Comparison of ENCODE assay signal across 12 cellular contexts in genomic region chr11:3124821-3125220, GRCh38. TPM values are rescaled to one million over a fixed set of nuclear protein-coding genes. Genes with fewer than 3 reads are reported as not detected.
DNase-seq lines count a peak whose midpoint lies in the region; ATAC-seq and TF ChIP-seq lines count a peak whose summit lies in the region.
"Had no signal": no experiment of that assay in that cellular context is flagged by ENCODE, and none has a peak within 500 bp of the region (broad histone marks: within the 10 kb centered on the region; RNA-seq: fewer than 3 reads in every experiment).

No MANE protein-coding gene starts in this region.

- no peaks in the 10 kb centered on the region for H4K20me1 ChIP-seq in HCT116 (ENCODE audit: insufficient read depth)

- H3K9me3 Mint-ChIP-seq in glutamatergic neuron (ENCODE audit: unreplicated experiment), result peaks cover 7% of the 10 kb centered on the region

- H3K4me1 Mint-ChIP-seq in T-helper 17 cell, result no peaks in the 10 kb centered on the region
- H3K4me1 Mint-ChIP-seq in glutamatergic neuron (ENCODE audit: low read depth, unreplicated experiment), result no peaks in the 10 kb centered on the region

- H3K79me2 ChIP-seq in HCT116 (ENCODE audit: insufficient read depth, low read length), result peaks cover 26% of the 10 kb centered on the region

- no peak overlapping the region for H2AFZ ChIP-seq in HCT116 (ENCODE audit: low read depth, low read length, poor library complexity, severe bottlenecking)

- H3K36me3 ChIP-seq in HCT116 (ENCODE audit: control insufficient read depth in 1 of 2, insufficient read depth in 2 of 2, low read length in 2 of 2) (peaks cover 2 to 12% of the 10 kb centered on the region in 2 experiments; a peak in 1 of 4 replicates), gastroesophageal sphincter (peaks cover 0 to 77% of the 10 kb centered on the region in 2 donors), gastrocnemius medialis (peaks cover 0 to 2% of the 10 kb centered on the region in 2 donors)

- CTCF ChIA-PET in HCT116 (lab: Charles Lee) (interaction anchor here (0.7 kb wide), 1 partner anchor 14 kb away, joined by 3 read pairs; no protein-coding TSS in a partner anchor), HEK293T (lab: Yijun Ruan, JAX) (interaction anchor here (0.6 to 0.7 kb wide), 2 partner anchors 11 to 615 kb away, joined by 3 to 8 read pairs; no protein-coding TSS in a partner anchor)

- RAD21 ChIA-PET in HCT116 (lab: Charles Lee; ENCODE audit: low non-redundant PET in 1 of 2, low total read pairs in 2 of 2, uncharacterized antibody in 2 of 2, unreplicated experiment in 2 of 2), result no interaction called here

- H3K27me3 Mint-ChIP-seq in T-helper 17 cell (no peaks in the 10 kb centered on the region), glutamatergic neuron (ENCODE audit: unreplicated experiment) (peaks cover 5% of the 10 kb centered on the region)

- 86% methylated on average over 2 of the region's 3 CpGs; no CpG with 5 or more reads in 1 of the 2 donors for WGBS in gastroesophageal sphincter (ENCODE audit: low coverage in 1 of 2), 2 donors

- ATAC-seq in HCT116 (no peak), T-helper 17 cell (no peak), gastroesophageal sphincter (no peak), gastrocnemius medialis (no peak)

- H3K4me1 ChIP-seq in HCT116 (ENCODE audit: control insufficient read depth in 1 of 2, insufficient read depth in 2 of 2, low read length in 2 of 2), result peaks cover 22 to 41% of the 10 kb centered on the region in 2 experiments
- H3K4me1 ChIP-seq in gastroesophageal sphincter, result peaks cover 4 to 55% (median 16%) of the 10 kb centered on the region in 3 donors
- peaks cover 33 to 44% of the 10 kb centered on the region in 2 donors for H3K4me1 ChIP-seq in gastrocnemius medialis

- H3K9me3 ChIP-seq in HCT116 (ENCODE audit: control insufficient read depth in 1 of 2, insufficient read depth in 1 of 2, low read depth in 1 of 2, low read length in 2 of 2) (no peaks in the 10 kb centered on the region), T-helper 17 cell (ENCODE audit: control insufficient read depth, low read length, poor library complexity, severe bottlenecking) (no peaks in the 10 kb centered on the region), gastroesophageal sphincter (no peaks in the 10 kb centered on the region), gastrocnemius medialis (no peaks in the 10 kb centered on the region)

- no peak for TF ChIP-seq RAD21 in HCT116 (IDR thresholded peaks at IDR 0.05; ENCODE audit: low read depth)

- H3K27ac Mint-ChIP-seq in T-helper 17 cell (no peak overlapping the region), glutamatergic neuron (ENCODE audit: unreplicated experiment) (no peak overlapping the region)

- intact Hi-C loops in HCT116 (cut with micrococcal nuclease), result no loop called here
- intact Hi-C loops in gastrocnemius medialis (cut with DNase I; ENCODE audit: low total_unique reads), result loop anchor here (2.0 kb wide), 2 partner anchors 40 to 68 kb away; partner anchors contain the start of genes CARS1 and OSBPL5

- H3K9ac ChIP-seq in HCT116 (ENCODE audit: low read length), result peak overlapping the region; percentile 12; the same call in 1 of the 2 replicates

- TF ChIP-seq POLR2A in HCT116 (IDR thresholded peaks at IDR 0.05; ENCODE audit: borderline replicate concordance, extremely low read depth, insufficient read depth, insufficient read length), result no peak
- TF ChIP-seq POLR2A in gastroesophageal sphincter (IDR thresholded peaks at IDR 0.05), result no peak
- no peak for TF ChIP-seq POLR2A in gastrocnemius medialis (IDR thresholded peaks at IDR 0.05)
- TF ChIP-seq POLR2A in erythroblast (IDR thresholded peaks at IDR 0.05; ENCODE audit: low read length), result no peak

- TF ChIP-seq CTCF in HCT116 (IDR thresholded peaks at IDR 0.05 in 2 of 3, conservative IDR thresholded peaks at IDR 0.05 in 1 of 3; ENCODE audit: borderline replicate concordance in 1 of 3, insufficient read depth in 1 of 3, low read depth in 2 of 3, low read length in 2 of 3), result no peak
- no peak for TF ChIP-seq CTCF in gastroesophageal sphincter (IDR thresholded peaks at IDR 0.05)
- no peak for TF ChIP-seq CTCF in gastrocnemius medialis (IDR thresholded peaks at IDR 0.05 in 4 of 5, conservative IDR thresholded peaks at IDR 0.05 in 1 of 5)
- TF ChIP-seq CTCF in glutamatergic neuron (IDR thresholded peaks at IDR 0.05; ENCODE audit: partially characterized antibody, unreplicated experiment), result no peak

- TF ChIP-seq EP300 in gastroesophageal sphincter (IDR thresholded peaks at IDR 0.05), result no peak

- H3K27me3 ChIP-seq in HCT116 (ENCODE audit: insufficient read depth, low read length), result no peaks in the 10 kb centered on the region
- no peaks in the 10 kb centered on the region for H3K27me3 ChIP-seq in gastroesophageal sphincter
- H3K27me3 ChIP-seq in gastrocnemius medialis, result no peaks in the 10 kb centered on the region

- POLR2A ChIA-PET in HCT116 (lab: Charles Lee), result interaction anchor here (0.8 kb wide), 1 partner anchor 195 kb away, joined by 3 read pairs; no protein-coding TSS in a partner anchor
- POLR2A ChIA-PET in HEK293T (lab: Yijun Ruan, JAX), result no interaction called here

- no peaks in the 10 kb centered on the region for H3K9me2 ChIP-seq in HCT116 (ENCODE audit: insufficient read depth)

- no peaks in the 10 kb centered on the region for H3K36me3 Mint-ChIP-seq in T-helper 17 cell (ENCODE audit: low read depth)
- no peaks in the 10 kb centered on the region for H3K36me3 Mint-ChIP-seq in glutamatergic neuron (ENCODE audit: unreplicated experiment)

- no TSS peak for BruUV-seq in HCT116 (replicated peaks; lab: Mats Ljungman, UMichigan)

- H3K27ac ChIP-seq in HCT116 (ENCODE audit: low read depth, low read length) (peak overlapping the region; percentile 35), gastroesophageal sphincter (peak overlapping the region in 3 of 4 donors; percentile 64 to 78 (median 75)), gastrocnemius medialis (peak overlapping the region; percentile 73 to 85 (median 78))

- H3K4me2 ChIP-seq in HCT116 (ENCODE audit: low read length), result peak overlapping the region; percentile 49

- in situ Hi-C loops in gastrocnemius medialis (cut with MboI; ENCODE audit: low sequenced_read_pairs in 4 of 4), result no loop called here

- no peak overlapping the region for H3K4me3 ChIP-seq in HCT116 (replicated peaks in 1 of 2; ENCODE audit: low read depth in 1 of 2, low read length in 2 of 2)
- H3K4me3 ChIP-seq in gastroesophageal sphincter, result no peak overlapping the region
- no peak overlapping the region for H3K4me3 ChIP-seq in gastrocnemius medialis

- DNase-seq in HCT116 (ENCODE audit: low read depth, low spot score) (no peak), T-helper 17 cell (peak in 2 of 3 donors; percentile 2 to 3), gastrocnemius medialis (no peak), glutamatergic neuron (no peak), erythroblast (lab: John Stamatoyannopoulos, UW) (no peak), HEK293T (ENCODE audit: extremely low spot score) (no peak)
- no peak for DNase-seq in stimulated activated CD4-positive, alpha-beta T cell treated with anti-CD3 and anti-CD28 coated beads, Interleukin-4, amount 100 ng/mL, for 1 hour
- DNase-seq: activated effector memory CD4-positive, alpha-beta T cell treated with Interleukin-2 at 50 U/mL for 16 hours; NCI-H1436 treated with DMSO at 0.1 percent for 48 hours; NCI-H2171; NCI-H748 treated with DMSO at 0.1 percent for 48 hours had no signal

- H3K4me3 Mint-ChIP-seq in T-helper 17 cell (no peak overlapping the region), glutamatergic neuron (ENCODE audit: unreplicated experiment) (no peak overlapping the region)

TF ChIP-seq in HCT116, 20 proteins besides CTCF, POLR2A, EP300 and RAD21:
- TF ChIP-seq TCF7L2 (IDR thresholded peaks at IDR 0.05; ENCODE audit: borderline replicate concordance, extremely low read depth, insufficient read depth, insufficient read length) (no peak), SP1 (IDR thresholded peaks at IDR 0.05; ENCODE audit: low read depth) (0 out of 2 replicates have a peak, but pooled peaks have one; percentile 8)

TF ChIP-seq in HEK293T, 16 proteins besides CTCF, POLR2A, EP300 and RAD21:
- TF ChIP-seq SUZ12 (IDR thresholded peaks at IDR 0.05) (no peak), HDGF (IDR thresholded peaks at IDR 0.05; ENCODE audit: borderline replicate concordance) (no peak), ZNF384 (IDR thresholded peaks at IDR 0.05) (no peak), FOXA1 (IDR thresholded peaks at IDR 0.05) (no peak), SP1 (IDR thresholded peaks at IDR 0.05) (no peak), NFRKB (IDR thresholded peaks at IDR 0.05) (no peak), ARNT (IDR thresholded peaks at IDR 0.05) (no peak)

RNA-seq across cellular contexts. Expression of gene OSBPL5, which starts 40.3 kb away (rescaled TPM):
- total RNA-seq in HCT116 (2021; ENCODE audit: unreplicated experiment) (44.2 TPM), T-helper 17 cell (1 to 10 TPM; 6.8 to 8.1 TPM), gastroesophageal sphincter (10 to 100 TPM; 39.9 to 94.0 (median 66.4) TPM), gastrocnemius medialis (10 to 100 TPM in 3 of 4 donors, 1 to 10 TPM in 1; 9.2 to 18.5 (median 14.0) TPM), glutamatergic neuron (ENCODE audit: unreplicated experiment) (115 TPM)
- polyA plus RNA-seq in HCT116 (2012), result 30.9 and 34.3 TPM in 2 replicates

Comparison
In these comparisons a context has a peak if more than half of its experiments do, and no peak if none do; other contexts are left out.
1. DNase-seq: peak in T-helper 17 cell (2 of 3); none in HCT116 (single experiment), gastrocnemius medialis (0 of 2), stimulated activated CD4-positive, alpha-beta T cell treated with anti-CD3 and anti-CD28 coated beads, Interleukin-4, amount 100 ng/mL, for 1 hour (single experiment), glutamatergic neuron (single experiment), erythroblast (0 of 2) and HEK293T (single experiment).
2. Peak in every context shown above with its lines, with median percentiles within 50 percentile points of each other: H3K27ac ChIP-seq.